ENCODE assay signal across 16 cellular contexts in the genomic region with DNA sequence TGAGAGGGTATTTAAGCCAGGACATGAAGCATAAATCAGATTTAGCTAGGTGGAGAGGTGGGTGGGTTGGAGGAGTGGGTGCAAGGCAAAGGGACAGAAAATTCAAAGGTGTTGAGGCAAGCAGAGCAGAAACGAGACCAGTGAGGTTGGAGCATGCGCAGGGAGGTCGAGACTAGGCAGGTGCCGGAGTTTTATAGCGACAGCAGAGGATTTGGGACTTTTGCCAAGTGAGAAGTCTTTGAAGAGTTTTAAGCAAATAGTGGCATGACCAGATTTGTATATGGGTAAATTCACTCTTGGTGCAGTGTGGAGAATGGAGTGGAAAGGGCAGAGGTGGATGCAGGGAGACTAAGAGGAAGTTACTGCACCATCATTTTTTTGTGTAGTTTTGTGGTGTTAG.
DNase-seq lines count a peak whose midpoint lies in the region; ATAC-seq and TF ChIP-seq lines count a peak whose summit lies in the region.
"Had no signal": no experiment of that assay in that cellular context is flagged by ENCODE, and none has a peak within 500 bp of the region (broad histone marks: within the 10 kb centered on the region; RNA-seq: fewer than 3 reads in every experiment).

No MANE protein-coding gene starts in this region.

- no peaks in the 10 kb centered on the region for H3K27me3 Mint-ChIP-seq in memory B cell

- TF ChIP-seq POLR2A in spleen (IDR thresholded peaks at IDR 0.05): no peak

- H3K27me3 ChIP-seq in spleen (replicated peaks in 1 of 7): no peaks in the 10 kb centered on the region
- H3K27me3 ChIP-seq: brain microvascular endothelial cell, right atrium auricular region had no signal

- H3K27ac Mint-ChIP-seq in memory B cell: peak overlapping the region; percentile 46

- H3K4me1 ChIP-seq in spleen: peaks cover 24 to 99% (median 69%) of the 10 kb centered on the region in 6 donors

- peak; percentile 6 for DNase-seq in NCI-H1105 treated with DMSO at 0.1 percent for 48 hours (lab: John Stamatoyannopoulos, UW)
- DNase-seq in NCI-H1105 (lab: John Stamatoyannopoulos, UW): no peak
- peak; percentile 18 for DNase-seq in COLO668 (lab: John Stamatoyannopoulos, UW; ENCODE audit: unreplicated experiment)
- DNase-seq in SHP77 treated with DMSO at 0.1 percent for 48 hours (lab: John Stamatoyannopoulos, UW): peak; percentile 3
- no peak for DNase-seq in memory B cell (ENCODE audit: low spot score in 2 of 2)
- DNase-seq in spleen: no peak
- no peak for DNase-seq in Right ventricle myocardium superior
- DNase-seq: activated CD4-positive, alpha-beta T cell treated with anti-CD3 and anti-CD28 coated beads, Interleukin-2, amount 50 U/mL, for 1 hour; activated gamma-delta T cell; brain microvascular endothelial cell; H7; stimulated activated CD4-positive, alpha-beta T cell treated with anti-CD3 and anti-CD28 coated beads, Interleukin-4, amount 100 ng/mL, for 24 hours; T1000 had no signal

- no peak for TF ChIP-seq CTCF in spleen (IDR thresholded peaks at IDR 0.05 in 8 of 11, conservative IDR thresholded peaks at IDR 0.05 in 3 of 11)

- H3K9me3 ChIP-seq in spleen: no peaks in the 10 kb centered on the region
- H3K9me3 ChIP-seq: right atrium auricular region had no signal

- H3K36me3 ChIP-seq in spleen: peaks cover 0 to 47% (median 17%) of the 10 kb centered on the region in 6 donors
- H3K36me3 ChIP-seq: brain microvascular endothelial cell, right atrium auricular region had no signal

- H3K27ac ChIP-seq in spleen: peak overlapping the region in 1 of 8 donors; percentile 10
- H3K27ac ChIP-seq: brain microvascular endothelial cell, right atrium auricular region had no signal

- H3K4me3 ChIP-seq in spleen: no peak overlapping the region
- H3K4me3 ChIP-seq: lung, right atrium auricular region had no signal

- 79 to 89% (median 85%) methylated on average over 5 of the region's 5 CpGs for WGBS in spleen, 5 donors

- H3K4me1 Mint-ChIP-seq in memory B cell: peaks cover 47% of the 10 kb centered on the region

- H3K36me3 Mint-ChIP-seq in memory B cell: peaks cover 14% of the 10 kb centered on the region

- H3K4me3 Mint-ChIP-seq in memory B cell: no peak overlapping the region

- ATAC-seq in memory B cell (ENCODE audit: low read depth): no peak
- ATAC-seq in HG02970 (IDR thresholded peaks at IDR 0.05; ENCODE audit: low FRiP score, unreplicated experiment): no peak
- ATAC-seq in Right ventricle myocardium superior (ENCODE audit: poor library complexity): no peak

- intact Hi-C loops in spleen (cut with DNase I; ENCODE audit: low total_unique reads) (loop anchor here (2.0 to 10.0 kb wide), 3 partner anchors 112 to 232 kb away; a partner anchor contains a TSS), Right ventricle myocardium superior (cut with DNase I) (loop anchor here (5.0 kb wide), 2 partner anchors 145 to 235 kb away; a partner anchor contains a TSS)

- H3K9me3 Mint-ChIP-seq in memory B cell: no peaks in the 10 kb centered on the region

Comparison
In these comparisons a context has a peak if more than half of its experiments do, and no peak if none do; other contexts are left out.
1. DNase-seq: peak in NCI-H1105 treated with DMSO at 0.1 percent for 48 hours (single experiment), COLO668 (single experiment) and SHP77 treated with DMSO at 0.1 percent for 48 hours (single experiment); none in NCI-H1105 (single experiment), memory B cell (0 of 2), spleen (single experiment) and Right ventricle myocardium superior (single experiment).